8 cellular contexts compared by ENCODE assay signal in the genomic region with DNA sequence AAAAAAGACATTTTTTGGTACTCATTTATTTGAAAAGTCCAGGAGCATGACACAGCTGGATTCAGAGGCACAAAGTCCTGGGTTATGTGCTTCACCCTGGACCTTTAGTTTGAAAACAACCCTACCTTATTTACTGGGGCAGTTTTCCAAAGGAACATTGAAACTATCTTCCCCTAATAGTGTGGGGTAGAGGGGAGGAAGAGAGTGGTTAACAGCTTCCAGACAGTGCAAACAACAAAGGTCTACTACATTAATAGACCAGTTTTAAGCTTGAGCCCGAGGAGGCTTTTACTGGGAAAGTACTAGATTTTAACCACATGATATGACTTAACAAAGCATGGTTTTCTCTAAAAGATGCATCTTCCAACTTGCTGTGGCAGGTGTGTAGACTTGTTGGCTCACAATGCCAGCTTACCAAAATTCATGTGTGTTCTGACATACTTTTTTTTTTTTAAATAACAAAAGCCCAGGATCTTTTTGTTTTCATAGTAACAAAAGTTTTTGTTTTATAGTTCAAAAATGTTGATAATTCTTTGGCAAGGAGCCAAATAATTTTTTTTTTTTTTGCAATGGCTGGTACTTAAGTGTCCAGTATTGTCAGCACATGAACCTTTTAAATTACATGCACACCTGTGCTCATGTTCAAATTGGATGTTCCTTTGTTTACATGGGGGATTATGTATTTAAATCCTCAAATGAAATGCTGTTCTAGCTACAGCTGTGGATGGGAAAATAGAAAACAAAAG. TPM values are rescaled to one million over a fixed set of nuclear protein-coding genes. Genes with fewer than 3 reads are reported as not detected.
DNase-seq lines count a peak whose midpoint lies in the region; ATAC-seq and TF ChIP-seq lines count a peak whose summit lies in the region.

No MANE protein-coding gene starts in this region.

- H3K36me3 ChIP-seq in heart left ventricle, result peaks cover 0 to 54% (median 44%) of the 10 kb centered on the region in 9 donors
- peaks cover 0 to 41% of the 10 kb centered on the region in 2 donors for H3K36me3 ChIP-seq in left lung

- TF ChIP-seq POLR2A in heart left ventricle (IDR thresholded peaks at IDR 0.05), result no peak
- TF ChIP-seq POLR2A in GM18505 (IDR thresholded peaks at IDR 0.05; ENCODE audit: borderline replicate concordance, extremely low read depth, insufficient read depth, insufficient read length), result no peak

- H3K27ac ChIP-seq in heart left ventricle (peak overlapping the region; percentile 96 to 100 (median 98)), left lung (peak overlapping the region; percentile 97 to 99)

- intact Hi-C loops in heart left ventricle (cut with DNase I), result loop anchor here in 1 of 10 donors (10.0 kb wide), 1 partner anchor 132 kb away; a partner anchor contains a TSS
- intact Hi-C loops in Right ventricle myocardium superior (cut with DNase I), result no loop called here
- intact Hi-C loops in left lung (cut with DNase I), result no loop called here

- H3K9me3 ChIP-seq in heart left ventricle, result no peaks in the 10 kb centered on the region
- no peaks in the 10 kb centered on the region for H3K9me3 ChIP-seq in left lung

- H3K4me1 Mint-ChIP-seq in activated naive CD8-positive, alpha-beta T cell treated with anti-CD3 and anti-CD28 coated beads for 36 hours, result peaks cover 63% of the 10 kb centered on the region
- peaks cover 41% of the 10 kb centered on the region for H3K4me1 Mint-ChIP-seq in type B pancreatic cell (ENCODE audit: unreplicated experiment)

- peaks cover 5% of the 10 kb centered on the region for H3K9me3 Mint-ChIP-seq in activated naive CD8-positive, alpha-beta T cell treated with anti-CD3 and anti-CD28 coated beads for 36 hours
- H3K9me3 Mint-ChIP-seq in type B pancreatic cell, result no peaks in the 10 kb centered on the region

- H3K27me3 ChIP-seq in heart left ventricle, result no peaks in the 10 kb centered on the region
- H3K27me3 ChIP-seq in left lung, result no peaks in the 10 kb centered on the region

- peak overlapping the region; percentile 91 for H3K27ac Mint-ChIP-seq in activated naive CD8-positive, alpha-beta T cell treated with anti-CD3 and anti-CD28 coated beads for 36 hours
- peak overlapping the region; percentile 83 for H3K27ac Mint-ChIP-seq in type B pancreatic cell

- H3K27me3 Mint-ChIP-seq in activated naive CD8-positive, alpha-beta T cell treated with anti-CD3 and anti-CD28 coated beads for 36 hours, result no peaks in the 10 kb centered on the region
- no peaks in the 10 kb centered on the region for H3K27me3 Mint-ChIP-seq in type B pancreatic cell

- 11 to 33% (median 17%) methylated on average over 1 of the region's 1 CpG for WGBS in heart left ventricle, 4 donors

- ATAC-seq in heart left ventricle (peak in 1 of 4 donors; percentile 19), Right ventricle myocardium superior (ENCODE audit: poor library complexity) (no peak), left lung (no peak), GM18505 (IDR thresholded peaks at IDR 0.05; ENCODE audit: unreplicated experiment) (no peak), GM19397 (IDR thresholded peaks at IDR 0.05; ENCODE audit: unreplicated experiment) (no peak), HG03521 (IDR thresholded peaks at IDR 0.05; ENCODE audit: unreplicated experiment) (no peak)

- H3K4me3 ChIP-seq in heart left ventricle, result peak overlapping the region in 11 of 12 donors; percentile 76 to 98 (median 87)
- H3K4me3 ChIP-seq in left lung, result peak overlapping the region in 1 of 2 donors; percentile 86

- TF ChIP-seq CTCF in heart left ventricle (IDR thresholded peaks at IDR 0.05) (no peak), left lung (IDR thresholded peaks at IDR 0.05) (no peak), type B pancreatic cell (conservative IDR thresholded peaks at IDR 0.05) (no peak)

- peak overlapping the region; percentile 86 for H3K4me3 Mint-ChIP-seq in activated naive CD8-positive, alpha-beta T cell treated with anti-CD3 and anti-CD28 coated beads for 36 hours
- peak overlapping the region; percentile 98 for H3K4me3 Mint-ChIP-seq in type B pancreatic cell

- DNase-seq in heart left ventricle, result no peak
- no peak for DNase-seq in Right ventricle myocardium superior
- DNase-seq in activated naive CD8-positive, alpha-beta T cell treated with anti-CD3 and anti-CD28 coated beads for 36 hours, result no peak
- no peak for DNase-seq in left lung
- DNase-seq in type B pancreatic cell (ENCODE audit: extremely low spot score, unreplicated experiment), result no peak

- H3K4me1 ChIP-seq in heart left ventricle (peaks cover 3 to 68% (median 51%) of the 10 kb centered on the region in 12 donors), left lung (peaks cover 20 to 70% of the 10 kb centered on the region in 2 donors)

- H3K36me3 Mint-ChIP-seq in activated naive CD8-positive, alpha-beta T cell treated with anti-CD3 and anti-CD28 coated beads for 36 hours, result peaks cover 55% of the 10 kb centered on the region
- H3K36me3 Mint-ChIP-seq in type B pancreatic cell, result peaks cover 16% of the 10 kb centered on the region

RNA-seq across cellular contexts. Expression of a gene that starts 1.8 kb away (rescaled TPM):
- total RNA-seq in heart left ventricle, result 100 to 1,000 TPM; 194 to 372 (median 209) TPM
- 100 to 1,000 TPM; 434 to 699 TPM for polyA plus RNA-seq in heart left ventricle
- 173 TPM for total RNA-seq in Right ventricle myocardium superior
- total RNA-seq in activated naive CD8-positive, alpha-beta T cell treated with anti-CD3 and anti-CD28 coated beads for 36 hours, result 100 to 1,000 TPM; 148 to 153 TPM
- 100 to 1,000 TPM; 106 to 157 TPM for total RNA-seq in left lung
- total RNA-seq in type B pancreatic cell (ENCODE audit: low replicate concordance), result 74.1 and 79.2 TPM in 2 replicates

RNA-seq across cellular contexts. Expression of a gene that starts 12.5 kb away (rescaled TPM):
- total RNA-seq in heart left ventricle, result 1 to 10 TPM in 2 of 9 donors, under 1 TPM in 7; 0.59 to 1.9 (median 0.94) TPM
- under 1 TPM; 0.46 to 0.61 TPM for polyA plus RNA-seq in heart left ventricle
- 1.0 TPM for total RNA-seq in Right ventricle myocardium superior
- 1 to 10 TPM; 1.5 to 2.5 TPM for total RNA-seq in activated naive CD8-positive, alpha-beta T cell treated with anti-CD3 and anti-CD28 coated beads for 36 hours
- 10 to 100 TPM in 1 of 2 donors, 1 to 10 TPM in 1; 9.5 to 13.4 TPM for total RNA-seq in left lung
- 2.8 and 8.2 TPM in 2 replicates for total RNA-seq in type B pancreatic cell (ENCODE audit: low replicate concordance)

RNA-seq across cellular contexts. Expression of a gene that starts 24.3 kb away (rescaled TPM):
- total RNA-seq in heart left ventricle, result under 1 TPM in 3 of 9 donors, not detected in 6; 0.19 to 0.84 (median 0.25) TPM
- under 1 TPM; 0.11 TPM for polyA plus RNA-seq in heart left ventricle
- total RNA-seq in Right ventricle myocardium superior, result not detected
- not detected for total RNA-seq in activated naive CD8-positive, alpha-beta T cell treated with anti-CD3 and anti-CD28 coated beads for 36 hours
- total RNA-seq in left lung, result 1 to 10 TPM in 1 of 2 donors, under 1 TPM in 1; 0.70 to 7.4 TPM
- total RNA-seq in type B pancreatic cell (ENCODE audit: low replicate concordance), result 1.6 and 7.6 TPM in 2 replicates
